Comparison of ENCODE assay signal across 22 cellular contexts in the genomic region with DNA sequence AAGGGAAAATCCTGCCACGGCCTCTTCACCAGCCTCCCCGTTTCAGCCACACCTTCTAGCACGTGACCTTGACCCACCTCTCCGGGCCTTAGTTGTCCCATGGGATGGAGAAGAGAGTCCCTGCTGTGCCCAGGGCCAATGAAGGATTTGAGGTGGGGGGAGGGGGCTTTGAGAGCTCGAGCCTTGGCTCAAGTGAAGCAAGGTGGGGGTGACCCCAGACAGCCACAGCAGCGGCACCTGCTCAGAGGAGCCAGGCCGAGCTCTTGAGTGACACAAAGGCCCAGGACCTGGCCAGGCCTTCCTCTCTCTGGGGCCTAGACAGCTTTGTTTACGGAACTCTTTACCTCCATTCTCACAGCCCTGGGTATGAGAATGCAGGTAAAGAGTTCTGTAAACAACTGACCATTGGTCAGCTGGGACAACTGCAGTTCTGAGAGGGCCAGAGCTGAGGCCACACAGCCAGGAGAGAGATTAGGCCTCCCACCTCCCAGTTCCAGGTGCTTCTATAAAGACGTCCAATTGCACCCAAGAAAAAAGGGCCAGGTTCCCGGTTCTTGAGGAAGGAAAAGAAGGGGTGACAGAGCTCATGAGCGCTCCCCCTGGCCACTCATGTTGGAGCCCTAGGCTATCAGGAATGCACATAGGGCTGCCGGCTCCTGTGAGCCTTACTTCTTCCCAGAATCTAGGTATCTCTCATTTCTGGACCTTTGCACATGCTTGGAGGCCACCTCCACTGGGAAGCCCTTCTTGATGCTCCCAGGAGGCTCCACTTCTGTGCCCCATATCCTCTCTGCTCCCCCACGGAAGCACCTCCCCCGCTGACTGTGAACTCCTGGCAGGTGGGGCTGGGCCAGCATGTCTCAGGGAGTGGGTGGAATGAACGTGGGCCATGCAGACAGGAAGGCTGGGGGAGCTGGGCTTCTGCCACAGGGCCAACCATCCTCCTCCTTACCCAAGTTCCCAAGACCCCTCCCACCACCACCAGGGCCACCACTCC. TPM values are rescaled to one million over a fixed set of nuclear protein-coding genes. Genes with fewer than 3 reads are reported as not detected.
DNase-seq lines count a peak whose midpoint lies in the region; ATAC-seq, FAIRE-seq and TF ChIP-seq lines count a peak whose summit lies in the region.
"Had no signal": no experiment of that assay in that cellular context is flagged by ENCODE, and none has a peak within 500 bp of the region (broad histone marks: within the 10 kb centered on the region; RNA-seq: fewer than 3 reads in every experiment).

No MANE protein-coding gene starts in this region.

- ATAC-seq in GM23338 (peak; percentile 56), HepG2 (peak; percentile 30), GM21423 (IDR thresholded peaks at IDR 0.05; ENCODE audit: unreplicated experiment) (no peak), HG03571 (IDR thresholded peaks at IDR 0.05; ENCODE audit: unreplicated experiment) (no peak)
- ATAC-seq: A549 had no signal

- H3K36me3 ChIP-seq in GM23338 (ENCODE audit: insufficient read depth): no peaks in the 10 kb centered on the region
- H3K36me3 ChIP-seq in HepG2 (replicated peaks in 1 of 2; ENCODE audit: control insufficient read depth in 1 of 2, insufficient read depth in 2 of 2, low read length in 2 of 2): no peaks in the 10 kb centered on the region
- H3K36me3 ChIP-seq: BLaER1 treated with 17β-estradiol and CSF1 and Interleukin-3, amounts not matched to agents 10 nM and 100 nM; Peyer's patch had no signal

- H3K4me3 Mint-ChIP-seq in GM23338: no peak overlapping the region

- in situ Hi-C loops in HepG2 (cut with HindIII; ENCODE audit: extremely low pct_ligation_motif_present, low pct_unique_long_range_greater_than_20kb): no loop called here

- no peak overlapping the region for H2AFZ ChIP-seq in GM23338
- no peak overlapping the region for H2AFZ ChIP-seq in HepG2 (ENCODE audit: low read length)

- H3K4me3 ChIP-seq in GM23338: no peak overlapping the region
- H3K4me3 ChIP-seq in HepG2 (replicated peaks in 1 of 3; ENCODE audit: insufficient read depth in 1 of 3, low read depth in 2 of 3, low read length in 3 of 3): peak overlapping the region in 1 of 3 experiments; percentile 39; a peak in 1 of 6 replicates
- H3K4me3 ChIP-seq: A549; BLaER1 treated with 17β-estradiol and CSF1 and Interleukin-3, amounts not matched to agents 10 nM and 100 nM; Peyer's patch had no signal

- peaks cover 15% of the 10 kb centered on the region for H3K4me1 Mint-ChIP-seq in GM23338
- H3K4me1 Mint-ChIP-seq: CD8-positive, alpha-beta memory T cell had no signal

- POLR2A ChIA-PET in HepG2 (lab: Yijun Ruan, JAX): no interaction called here

- no peaks in the 10 kb centered on the region for H3K9me2 ChIP-seq in GM23338 (ENCODE audit: insufficient read depth)
- H3K9me2 ChIP-seq: SK-N-SH had no signal

- H3F3A ChIP-seq in GM23338 (replicated peaks; ENCODE audit: low read depth): no peaks in the 10 kb centered on the region

- H3K27ac Mint-ChIP-seq in GM23338: no peak overlapping the region

- H3K79me2 ChIP-seq in GM23338 (replicated peaks; ENCODE audit: insufficient read depth) (no peaks in the 10 kb centered on the region), HepG2 (ENCODE audit: insufficient read depth, low read length) (no peaks in the 10 kb centered on the region)

- FAIRE-seq in HepG2 (lab: Jason Lieb, UNC): no peak
- FAIRE-seq: A549 had no signal

- peak; percentile 77 for DNase-seq in DMS53 (lab: John Stamatoyannopoulos, UW)
- peak; percentile 38 for DNase-seq in GM23338 (ENCODE audit: low spot score)
- peak; percentile 56 for DNase-seq in SK-N-DZ (ENCODE audit: low spot score)
- DNase-seq in HepG2 (ENCODE audit: low spot score): no peak
- DNase-seq in medulla oblongata (ENCODE audit: extremely low spot score): no peak
- no peak for DNase-seq in activated CD4-positive, alpha-beta T cell treated with anti-CD3 and anti-CD28 coated beads, Interleukin-2, amount 50 U/mL, for 1 hour
- DNase-seq: IMR-90, Kasumi-1, MM.1S, NCI-H1105, NCI-H187 treated with DMSO at 0.1 percent for 48 hours, NCI-H446 treated with DMSO at 0.1 percent for 48 hours, Peyer's patch, SK-N-SH, T-helper 1 cell had no signal

- TF ChIP-seq POLR2A in HepG2 (IDR thresholded peaks at IDR 0.05; ENCODE audit: insufficient read depth in 1 of 2, low read depth in 2 of 2, low read length in 2 of 2): no peak

- H3K36me3 Mint-ChIP-seq in GM23338 (ENCODE audit: low read depth): no peaks in the 10 kb centered on the region
- H3K36me3 Mint-ChIP-seq: CD8-positive, alpha-beta memory T cell had no signal

- H3K27ac ChIP-seq in GM23338 (ENCODE audit: low read depth) (no peak overlapping the region), HepG2 (ENCODE audit: extremely low read length, insufficient read depth, low read length) (no peak overlapping the region)
- H3K27ac ChIP-seq: A549; BLaER1 treated with 17β-estradiol and CSF1 and Interleukin-3, amounts not matched to agents 10 nM and 100 nM; Peyer's patch had no signal

- no peaks in the 10 kb centered on the region for H3K9me3 ChIP-seq in HepG2 (ENCODE audit: low read length)
- H3K9me3 ChIP-seq: A549; BLaER1 treated with 17β-estradiol and CSF1 and Interleukin-3, amounts not matched to agents 10 nM and 100 nM; Peyer's patch; SK-N-SH had no signal

- H3K27me3 Mint-ChIP-seq in GM23338 (ENCODE audit: insufficient read depth, low read depth, poor library complexity): peaks cover 14% of the 10 kb centered on the region

- H3K27me3 ChIP-seq in GM23338 (ENCODE audit: insufficient read depth): no peaks in the 10 kb centered on the region
- peaks cover 6 to 66% of the 10 kb centered on the region in 2 experiments; a peak in 4 of 5 replicates for H3K27me3 ChIP-seq in HepG2 (ENCODE audit: control insufficient read depth in 1 of 2, insufficient read depth in 2 of 2, low read length in 2 of 2)
- H3K27me3 ChIP-seq: BLaER1 treated with 17β-estradiol and CSF1 and Interleukin-3, amounts not matched to agents 10 nM and 100 nM; Peyer's patch had no signal

- H3K4me2 ChIP-seq in GM23338 (no peak overlapping the region), HepG2 (ENCODE audit: low read depth, low read length) (peak overlapping the region; percentile 43)
- H3K4me2 ChIP-seq: A549; BLaER1 treated with 17β-estradiol and CSF1 and Interleukin-3, amounts not matched to agents 10 nM and 100 nM; SK-N-SH had no signal

- no peaks in the 10 kb centered on the region for H3K4me1 ChIP-seq in GM23338 (ENCODE audit: insufficient read depth)
- H3K4me1 ChIP-seq in HepG2 (ENCODE audit: insufficient read depth, low read length): peaks cover 30% of the 10 kb centered on the region
- H3K4me1 ChIP-seq: Peyer's patch had no signal

- peak; percentile 21 to 33; a peak in 2 of 4 replicates for TF ChIP-seq CTCF in GM23338 (conservative IDR thresholded peaks at IDR 0.05; ENCODE audit: low read depth in 2 of 2)
- no peak for TF ChIP-seq CTCF in HepG2 (CRISPR knock-in tag; IDR thresholded peaks at IDR 0.05)

- H4K20me1 ChIP-seq in GM23338 (replicated peaks; ENCODE audit: insufficient read depth): no peaks in the 10 kb centered on the region
- no peaks in the 10 kb centered on the region for H4K20me1 ChIP-seq in HepG2 (ENCODE audit: insufficient read depth, low read length)
- H4K20me1 ChIP-seq: BLaER1 treated with 17β-estradiol and CSF1 and Interleukin-3, amounts not matched to agents 10 nM and 100 nM had no signal

- BruUV-seq in HepG2 (replicated peaks; lab: Mats Ljungman, UMichigan): no TSS peak

- TF ChIP-seq EP300 in HepG2 (IDR thresholded peaks at IDR 0.05; ENCODE audit: low read depth in 2 of 2, low read length in 2 of 2) (no peak), HepG2 (CRISPR knock-in tag; IDR thresholded peaks at IDR 0.05; ENCODE audit: borderline replicate concordance) (no peak)

- H3K9me3 Mint-ChIP-seq in GM23338: no peaks in the 10 kb centered on the region
- H3K9me3 Mint-ChIP-seq: CD8-positive, alpha-beta memory T cell had no signal

- CTCF ChIA-PET in HepG2 (lab: Yijun Ruan, JAX; ENCODE audit: low intra/inter-chr PET ratio, low total read pairs): no interaction called here

- TF ChIP-seq RAD21 in HepG2 (CRISPR knock-in tag; IDR thresholded peaks at IDR 0.05): no peak

- intact Hi-C loops in HepG2 (cut with micrococcal nuclease; ENCODE audit: unreplicated experiment): no loop called here

- H3K9ac ChIP-seq in HepG2 (ENCODE audit: insufficient read depth, low read depth, low read length): no peak overlapping the region
- H3K9ac ChIP-seq: BLaER1 treated with 17β-estradiol and CSF1 and Interleukin-3, amounts not matched to agents 10 nM and 100 nM; SK-N-SH had no signal

- WGBS in HepG2 (ENCODE audit: low lambda C conversion rate): 24% methylated on average over 14 of the region's 15 CpGs

RNA-seq across cellular contexts. Expression of a gene that starts 13.2 kb away (rescaled TPM):
- total RNA-seq in GM23338 (2014; rRNA removed; shearing (Covaris generic)): not detected in 2 replicates
- not detected in 2 replicates for polyA plus RNA-seq in GM23338 (2016; fragmentation: Nextera tagmentation; extraction: Ambion mirVana)
- 17.7 and 23.2 TPM in 2 replicates for polyA plus RNA-seq in SK-N-DZ (2014; cell fraction: cytosol; rRNA removed)
- polyA plus RNA-seq in SK-N-DZ (2014; cell fraction: nucleus; rRNA removed): 31.5 and 41.5 TPM in 2 replicates
- total RNA-seq in HepG2 (2016; rRNA removed; fragmentation: Illumina TruSeq; extraction: Trizol): 0.02 and 0.03 TPM in 2 replicates
- total RNA-seq in HepG2 (2016; cell fraction: cytosol; rRNA removed; fragmentation: Illumina TruSeq; extraction: Trizol; ENCODE audit: low read depth): not detected in 2 replicates
- total RNA-seq in HepG2 (2016; cell fraction: insoluble cytoplasmic fraction; rRNA removed; fragmentation: Illumina TruSeq; extraction: Trizol): 0.03 and 0.09 TPM in 2 replicates
- 0.53 TPM in 1 of 2 replicates, not detected in the other for total RNA-seq in HepG2 (2016; cell fraction: membrane; rRNA removed; fragmentation: Illumina TruSeq; extraction: Trizol)
- not detected in 2 replicates for total RNA-seq in HepG2 (2016; cell fraction: nucleus; rRNA removed; fragmentation: Illumina TruSeq; extraction: Trizol)
- polyA plus RNA-seq in HepG2 (2011; rRNA removed): 0.15 and 0.29 TPM in 2 replicates
- polyA plus RNA-seq in HepG2 (2011; cell fraction: cytosol; rRNA removed): 0.15 and 0.33 TPM in 2 replicates
- 0.08 and 0.38 TPM in 2 replicates for polyA plus RNA-seq in HepG2 (2011; cell fraction: nucleus; rRNA removed)
- 0.08 and 0.84 TPM in 2 replicates for polyA plus RNA-seq in HepG2 (2012)
- 0.09 and 0.19 TPM in 2 replicates for polyA plus RNA-seq in HepG2 (2016; cell fraction: cytosol; fragmentation: Illumina TruSeq; extraction: Trizol; ENCODE audit: low read depth)
- 0.05 TPM in 1 of 2 replicates, not detected in the other for polyA plus RNA-seq in HepG2 (2016; cell fraction: insoluble cytoplasmic fraction; fragmentation: Illumina TruSeq; extraction: Trizol; ENCODE audit: low read depth)
- not detected in 2 replicates for polyA plus RNA-seq in HepG2 (2016; cell fraction: membrane; fragmentation: Illumina TruSeq; extraction: Trizol; ENCODE audit: low read depth)
- polyA plus RNA-seq in HepG2 (2016; cell fraction: nucleus; fragmentation: Illumina TruSeq; extraction: Trizol; ENCODE audit: insufficient read depth, low read depth): not detected in 2 replicates
- polyA minus RNA-seq in HepG2 (2011; rRNA and poly(A)+ RNA removed; ENCODE audit: low replicate concordance): 4.0 and 16.2 TPM in 2 replicates
- polyA minus RNA-seq in HepG2 (2011; cell fraction: cytosol; rRNA and poly(A)+ RNA removed): 0.10 TPM in 1 of 2 replicates, not detected in the other
- polyA minus RNA-seq in HepG2 (2011; cell fraction: nucleus; rRNA and poly(A)+ RNA removed): 0.64 and 1.5 TPM in 2 replicates
- total RNA-seq: CD8-positive, alpha-beta memory T cell; HT-29; IMR-90; Right ventricle myocardium superior had no signal
- polyA plus RNA-seq: CD8-positive, alpha-beta memory T cell; IMR-90 had no signal

RNA-seq across cellular contexts. Expression of a gene that starts 42.8 kb away (rescaled TPM):
- total RNA-seq in GM23338 (2014; rRNA removed; shearing (Covaris generic)): 4.3 and 10.0 TPM in 2 replicates
- polyA plus RNA-seq in GM23338 (2016; fragmentation: Nextera tagmentation; extraction: Ambion mirVana): 1.4 and 1.7 TPM in 2 replicates
- polyA plus RNA-seq in SK-N-DZ (2014; cell fraction: cytosol; rRNA removed): 4.3 and 5.6 TPM in 2 replicates
- polyA plus RNA-seq in SK-N-DZ (2014; cell fraction: nucleus; rRNA removed): 3.1 and 9.4 TPM in 2 replicates
- 3.5 and 3.6 TPM in 2 replicates for total RNA-seq in HepG2 (2016; rRNA removed; fragmentation: Illumina TruSeq; extraction: Trizol)
- 0.51 and 0.88 TPM in 2 replicates for total RNA-seq in HepG2 (2016; cell fraction: cytosol; rRNA removed; fragmentation: Illumina TruSeq; extraction: Trizol; ENCODE audit: low read depth)
- 3.1 and 3.2 TPM in 2 replicates for total RNA-seq in HepG2 (2016; cell fraction: insoluble cytoplasmic fraction; rRNA removed; fragmentation: Illumina TruSeq; extraction: Trizol)
- total RNA-seq in HepG2 (2016; cell fraction: membrane; rRNA removed; fragmentation: Illumina TruSeq; extraction: Trizol): 2.3 and 2.7 TPM in 2 replicates
- 3.0 and 3.7 TPM in 2 replicates for total RNA-seq in HepG2 (2016; cell fraction: nucleus; rRNA removed; fragmentation: Illumina TruSeq; extraction: Trizol)
- 2.4 and 5.2 TPM in 2 replicates for polyA plus RNA-seq in HepG2 (2011; rRNA removed)
- 2.9 and 3.1 TPM in 2 replicates for polyA plus RNA-seq in HepG2 (2011; cell fraction: cytosol; rRNA removed)
- 7.2 and 8.1 TPM in 2 replicates for polyA plus RNA-seq in HepG2 (2011; cell fraction: nucleus; rRNA removed)
- polyA plus RNA-seq in HepG2 (2012): 2.2 and 4.4 TPM in 2 replicates
- 0.15 and 0.25 TPM in 2 replicates for polyA plus RNA-seq in HepG2 (2016; cell fraction: cytosol; fragmentation: Illumina TruSeq; extraction: Trizol; ENCODE audit: low read depth)
- polyA plus RNA-seq in HepG2 (2016; cell fraction: insoluble cytoplasmic fraction; fragmentation: Illumina TruSeq; extraction: Trizol; ENCODE audit: low read depth): 4.6 TPM in 2 replicates
- polyA plus RNA-seq in HepG2 (2016; cell fraction: membrane; fragmentation: Illumina TruSeq; extraction: Trizol; ENCODE audit: low read depth): 1.0 and 1.3 TPM in 2 replicates
- 5.6 TPM in 2 replicates for polyA plus RNA-seq in HepG2 (2016; cell fraction: nucleus; fragmentation: Illumina TruSeq; extraction: Trizol; ENCODE audit: insufficient read depth, low read depth)
- 8.6 and 11.6 TPM in 2 replicates for polyA minus RNA-seq in HepG2 (2011; rRNA and poly(A)+ RNA removed; ENCODE audit: low replicate concordance)
- 4.9 and 6.1 TPM in 2 replicates for polyA minus RNA-seq in HepG2 (2011; cell fraction: cytosol; rRNA and poly(A)+ RNA removed)
- polyA minus RNA-seq in HepG2 (2011; cell fraction: nucleus; rRNA and poly(A)+ RNA removed): 4.6 and 5.0 TPM in 2 replicates

RNA-seq across cellular contexts. Expression of a gene that starts 43.5 kb away (rescaled TPM):
- 102 and 118 TPM in 2 replicates for total RNA-seq in GM23338 (2014; rRNA removed; shearing (Covaris generic))
- polyA plus RNA-seq in GM23338 (2016; fragmentation: Nextera tagmentation; extraction: Ambion mirVana) (67.1 and 79.6 TPM in 2 replicates), HepG2 (2011; rRNA removed) (65.4 and 75.9 TPM in 2 replicates)
- 23.5 and 46.4 TPM in 2 replicates for polyA plus RNA-seq in SK-N-DZ (2014; cell fraction: cytosol; rRNA removed)
- polyA plus RNA-seq in SK-N-DZ (2014; cell fraction: nucleus; rRNA removed): 23.2 and 30.8 TPM in 2 replicates
- total RNA-seq in HepG2 (2016; rRNA removed; fragmentation: Illumina TruSeq; extraction: Trizol): 16.7 and 33.5 TPM in 2 replicates
- total RNA-seq in HepG2 (2016; cell fraction: cytosol; rRNA removed; fragmentation: Illumina TruSeq; extraction: Trizol; ENCODE audit: low read depth): 11.1 and 11.2 TPM in 2 replicates
- 17.4 and 32.4 TPM in 2 replicates for total RNA-seq in HepG2 (2016; cell fraction: insoluble cytoplasmic fraction; rRNA removed; fragmentation: Illumina TruSeq; extraction: Trizol)
- 47.5 and 49.4 TPM in 2 replicates for total RNA-seq in HepG2 (2016; cell fraction: membrane; rRNA removed; fragmentation: Illumina TruSeq; extraction: Trizol)
- 17.8 and 27.0 TPM in 2 replicates for total RNA-seq in HepG2 (2016; cell fraction: nucleus; rRNA removed; fragmentation: Illumina TruSeq; extraction: Trizol)
- polyA plus RNA-seq in HepG2 (2011; cell fraction: cytosol; rRNA removed): 60.7 and 64.8 TPM in 2 replicates
- polyA plus RNA-seq in HepG2 (2011; cell fraction: nucleus; rRNA removed): 51.6 and 63.8 TPM in 2 replicates
- 24.1 and 47.2 TPM in 2 replicates for polyA plus RNA-seq in HepG2 (2012)
- 54.6 and 63.3 TPM in 2 replicates for polyA plus RNA-seq in HepG2 (2016; cell fraction: cytosol; fragmentation: Illumina TruSeq; extraction: Trizol; ENCODE audit: low read depth)
- polyA plus RNA-seq in HepG2 (2016; cell fraction: insoluble cytoplasmic fraction; fragmentation: Illumina TruSeq; extraction: Trizol; ENCODE audit: low read depth): 76.8 and 103 TPM in 2 replicates
- 136 and 142 TPM in 2 replicates for polyA plus RNA-seq in HepG2 (2016; cell fraction: membrane; fragmentation: Illumina TruSeq; extraction: Trizol; ENCODE audit: low read depth)
- polyA plus RNA-seq in HepG2 (2016; cell fraction: nucleus; fragmentation: Illumina TruSeq; extraction: Trizol; ENCODE audit: insufficient read depth, low read depth): 62.4 and 62.9 TPM in 2 replicates
- 97.4 and 101 TPM in 2 replicates for polyA minus RNA-seq in HepG2 (2011; rRNA and poly(A)+ RNA removed; ENCODE audit: low replicate concordance)
- polyA minus RNA-seq in HepG2 (2011; cell fraction: cytosol; rRNA and poly(A)+ RNA removed): 44.2 and 48.1 TPM in 2 replicates
- polyA minus RNA-seq in HepG2 (2011; cell fraction: nucleus; rRNA and poly(A)+ RNA removed): 30.8 and 37.7 TPM in 2 replicates

Comparison
In these comparisons a context has a peak if more than half of its experiments do, and no peak if none do; other contexts are left out.
1. DNase-seq: peak in DMS53 (single experiment), GM23338 (single experiment) and SK-N-DZ (single experiment); none in HepG2 (single experiment), medulla oblongata (single experiment) and activated CD4-positive, alpha-beta T cell treated with anti-CD3 and anti-CD28 coated beads, Interleukin-2, amount 50 U/mL, for 1 hour (single experiment).
2. ATAC-seq: peak in GM23338 (single experiment) and HepG2 (single experiment); none in GM21423 (single experiment) and HG03571 (single experiment).